1 cellular context compared by ENCODE assay signal in the genomic region with DNA sequence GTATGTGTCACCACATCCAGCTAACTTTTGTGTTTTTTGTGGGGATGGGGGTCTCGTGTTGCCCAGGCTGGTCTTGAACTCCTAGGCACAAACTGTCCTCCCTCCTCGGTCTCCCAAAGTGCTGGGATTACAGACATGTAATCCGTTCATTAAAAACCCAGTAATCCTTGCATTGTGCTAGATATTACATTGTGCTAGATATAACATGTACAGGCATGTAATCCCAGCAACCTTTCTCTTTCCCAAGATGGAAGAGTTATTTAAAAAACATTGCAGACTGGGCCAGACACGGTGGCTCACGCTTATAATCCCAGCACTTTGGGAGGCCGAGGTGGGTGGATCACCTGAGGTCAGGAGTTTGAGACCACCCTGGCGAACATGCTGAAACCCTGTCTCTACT.
TF ChIP-seq lines count a peak whose summit lies in the region.

No MANE protein-coding gene starts in this region.

TF ChIP-seq in endothelial cell of umbilical vein, 7 proteins besides CTCF, POLR2A, EP300 and RAD21 (continued from another document):
- no peak for TF ChIP-seq GATA2 (IDR thresholded peaks at IDR 0.05; ENCODE audit: insufficient read depth, insufficient read length, low read depth, low read length)
- TF ChIP-seq MYC (IDR thresholded peaks at IDR 0.05; ENCODE audit: low read depth, low read length) = no peak
- no peak for TF ChIP-seq EZH2 (IDR thresholded peaks at IDR 0.05; ENCODE audit: borderline replicate concordance, low read depth, low read length, severe bottlenecking)
